ENCODE assay signal across 27 cellular contexts in the genomic region with DNA sequence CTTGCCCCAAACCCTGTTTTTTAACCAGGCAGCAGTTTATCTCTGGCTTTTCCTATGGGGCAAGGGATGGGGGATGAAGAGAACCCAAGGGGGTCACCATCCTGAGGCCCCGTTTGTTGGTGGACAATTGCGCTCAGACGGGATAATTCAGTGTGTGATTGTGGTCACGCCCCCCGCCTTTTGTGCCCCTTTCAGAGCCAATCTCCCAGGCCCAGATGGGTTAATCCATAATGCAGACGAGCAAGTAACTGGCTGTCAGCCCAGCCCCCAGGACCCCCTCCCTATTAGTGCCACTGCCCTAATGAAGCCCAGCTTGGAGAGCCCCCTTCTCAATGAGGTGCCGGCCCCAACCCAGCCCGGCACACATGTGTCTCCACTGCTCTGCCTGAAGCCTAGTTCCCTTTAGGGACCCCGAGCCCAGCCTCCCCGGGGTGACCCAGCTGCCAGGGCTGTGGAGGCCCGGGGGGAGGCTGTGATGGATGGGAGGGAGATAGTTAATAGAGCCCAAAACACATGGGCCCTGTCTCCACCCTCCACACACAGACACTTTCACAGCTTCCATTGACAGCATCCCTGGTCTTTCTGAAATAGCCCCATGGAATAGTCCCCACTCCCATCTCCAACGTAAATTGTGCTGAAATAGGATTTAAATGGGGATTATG. TPM values are rescaled to one million over a fixed set of nuclear protein-coding genes. Genes with fewer than 3 reads are reported as not detected.
DNase-seq lines count a peak whose midpoint lies in the region; ATAC-seq, FAIRE-seq and TF ChIP-seq lines count a peak whose summit lies in the region.
"Had no signal": no experiment of that assay in that cellular context is flagged by ENCODE, and none has a peak within 500 bp of the region (broad histone marks: within the 10 kb centered on the region; RNA-seq: fewer than 3 reads in every experiment).

No MANE protein-coding gene starts in this region.

- TF ChIP-seq POLR2A in H1 (IDR thresholded peaks at IDR 0.05; ENCODE audit: control extremely low read depth in 1 of 2, low read depth in 2 of 2, low read length in 2 of 2) = no peak

- H4K8ac ChIP-seq in H1 (ENCODE audit: extremely low read depth, insufficient read depth, low read length) = no peak overlapping the region
- H4K8ac ChIP-seq in neuronal stem cell (ENCODE audit: low read depth, low read length) = no peak overlapping the region

- peaks cover 94% of the 10 kb centered on the region for H3K27me3 Mint-ChIP-seq in activated CD4-positive, alpha-beta memory T cell treated with anti-CD3 and anti-CD28 coated beads, Interleukin-2, amount 10 ng/mL, durations not matched to agents 7 days and 5 days
- H3K27me3 Mint-ChIP-seq in activated naive CD4-positive, alpha-beta T cell treated with anti-CD3 and anti-CD28 coated beads, Interleukin-2, amount 10 ng/mL, durations not matched to agents 7 days and 5 days = peaks cover 96% of the 10 kb centered on the region

- H3K36me3 Mint-ChIP-seq in activated CD4-positive, alpha-beta memory T cell treated with anti-CD3 and anti-CD28 coated beads, Interleukin-2, amount 10 ng/mL, durations not matched to agents 7 days and 5 days (ENCODE audit: low read depth) = no peaks in the 10 kb centered on the region
- H3K36me3 Mint-ChIP-seq in activated naive CD4-positive, alpha-beta T cell treated with anti-CD3 and anti-CD28 coated beads, Interleukin-2, amount 10 ng/mL, durations not matched to agents 7 days and 5 days = no peaks in the 10 kb centered on the region
- H3K36me3 Mint-ChIP-seq: CD14-positive monocyte; CD8-positive, alpha-beta memory T cell had no signal

- H3K9me3 Mint-ChIP-seq in activated CD4-positive, alpha-beta memory T cell treated with anti-CD3 and anti-CD28 coated beads, Interleukin-2, amount 10 ng/mL, durations not matched to agents 7 days and 5 days = no peaks in the 10 kb centered on the region
- no peaks in the 10 kb centered on the region for H3K9me3 Mint-ChIP-seq in activated naive CD4-positive, alpha-beta T cell treated with anti-CD3 and anti-CD28 coated beads, Interleukin-2, amount 10 ng/mL, durations not matched to agents 7 days and 5 days
- H3K9me3 Mint-ChIP-seq: CD4-positive, alpha-beta T cell had no signal

- FAIRE-seq in H1 (lab: Jason Lieb, UNC) = no peak
- FAIRE-seq: A549, D721Med, GM12891, GM18507 had no signal

- TF ChIP-seq CTCF in coronary artery (IDR thresholded peaks at IDR 0.05) (no peak), H1 (IDR thresholded peaks at IDR 0.05; ENCODE audit: control extremely low read depth in 1 of 3, insufficient read depth in 1 of 3, low read depth in 1 of 3, low read length in 3 of 3) (no peak)

- H4K20me1 ChIP-seq in H1 (replicated peaks in 1 of 2; ENCODE audit: control insufficient read depth in 1 of 2, insufficient read depth in 2 of 2, low read length in 2 of 2) = peaks cover 14 to 21% of the 10 kb centered on the region in 2 experiments

- H3K18ac ChIP-seq in H1 (ENCODE audit: extremely low read depth, low read length) (no peak overlapping the region), neuronal stem cell (ENCODE audit: low read length) (no peak overlapping the region)

- no peak overlapping the region for H2BK20ac ChIP-seq in H1 (ENCODE audit: low read length)

- H2BK15ac ChIP-seq in H1 (ENCODE audit: low read length) = no peak overlapping the region
- no peak overlapping the region for H2BK15ac ChIP-seq in neuronal stem cell (ENCODE audit: low read length)

- no peaks in the 10 kb centered on the region; the same call in 1 of the 2 replicates for H3K23me2 ChIP-seq in H1 (ENCODE audit: low read depth, low read length)

- TF ChIP-seq RAD21 in H1 (IDR thresholded peaks at IDR 0.05 in 1 of 2, conservative IDR thresholded peaks at IDR 0.05 in 1 of 2; ENCODE audit: low read depth in 2 of 2, low read length in 2 of 2) = no peak

- no peak overlapping the region for H3K4me2 ChIP-seq in H1 (ENCODE audit: insufficient read depth in 1 of 2, low read depth in 2 of 2, low read length in 2 of 2)
- peak overlapping the region; percentile 35 for H3K4me2 ChIP-seq in neuronal stem cell (ENCODE audit: insufficient read depth, low read length, poor library complexity, severe bottlenecking)
- H3K4me2 ChIP-seq: A549 had no signal

- H3K9me3 ChIP-seq in H1 (ENCODE audit: insufficient read depth in 2 of 2, low read depth in 1 of 2, low read length in 1 of 2) = no peaks in the 10 kb centered on the region
- H3K9me3 ChIP-seq in neuronal stem cell (replicated peaks in 1 of 2; ENCODE audit: control insufficient read depth in 2 of 2, insufficient read depth in 1 of 2, low read depth in 1 of 2, low read length in 2 of 2) = peaks cover 0 to 7% of the 10 kb centered on the region in 2 donors
- H3K9me3 ChIP-seq: A549, BE2C had no signal

- CTCF ChIA-PET in H1 (lab: Charles Lee; ENCODE audit: partially characterized antibody) = interaction anchor here (0.6 to 2.6 kb wide), 6 partner anchors 9 to 48 kb away, joined by 3 to 22 read pairs (median 4); partner anchors contain the start of gene ROBO3
- CTCF ChIA-PET in activated CD4-positive, alpha-beta memory T cell treated with anti-CD3 and anti-CD28 coated beads, Interleukin-2, amount 10 ng/mL, durations not matched to agents 7 days and 5 days (lab: Charles Lee) = interaction anchor here (0.7 to 3.5 kb wide), 3 partner anchors 8 to 20 kb away, joined by 3 to 14 read pairs (median 3); partner anchors contain the start of gene ROBO3
- CTCF ChIA-PET in activated naive CD4-positive, alpha-beta T cell treated with anti-CD3 and anti-CD28 coated beads, Interleukin-2, amount 10 ng/mL, durations not matched to agents 7 days and 5 days (lab: Charles Lee) = interaction anchor here (1.6 kb wide), 1 partner anchor 20 kb away, joined by 5 read pairs; the partner anchor contains the start of gene ROBO3

- H3K4me1 Mint-ChIP-seq in activated CD4-positive, alpha-beta memory T cell treated with anti-CD3 and anti-CD28 coated beads, Interleukin-2, amount 10 ng/mL, durations not matched to agents 7 days and 5 days = peaks cover 2% of the 10 kb centered on the region
- H3K4me1 Mint-ChIP-seq in activated naive CD4-positive, alpha-beta T cell treated with anti-CD3 and anti-CD28 coated beads, Interleukin-2, amount 10 ng/mL, durations not matched to agents 7 days and 5 days = no peaks in the 10 kb centered on the region

- no peaks in the 10 kb centered on the region for H3K79me1 ChIP-seq in H1 (ENCODE audit: low read depth, low read length)
- H3K79me1 ChIP-seq in neuronal stem cell (ENCODE audit: low read depth, low read length) = no peaks in the 10 kb centered on the region

- H2BK120ac ChIP-seq in H1 (replicated peaks; ENCODE audit: low read depth, low read length) = no peak overlapping the region
- no peak overlapping the region for H2BK120ac ChIP-seq in neuronal stem cell (ENCODE audit: low read depth, low read length)

- TF ChIP-seq EP300 in H1 (IDR thresholded peaks at IDR 0.05; ENCODE audit: borderline replicate concordance in 1 of 2, low read depth in 2 of 2, low read length in 2 of 2) = no peak

- H2AFZ ChIP-seq in H1 (ENCODE audit: low read length) (no peak overlapping the region), neuronal stem cell (ENCODE audit: low read length) (no peak overlapping the region)

- H4K91ac ChIP-seq in H1 (replicated peaks; ENCODE audit: insufficient read length, low read length) (no peak overlapping the region), neuronal stem cell (ENCODE audit: low read depth, low read length, poor library complexity) (no peak overlapping the region)

- H3K14ac ChIP-seq in H1 (ENCODE audit: insufficient read length) (no peak overlapping the region), neuronal stem cell (ENCODE audit: low read length) (no peak overlapping the region)

- H3K4me3 ChIP-seq in coronary artery (no peak overlapping the region), H1 (ENCODE audit: extremely low read depth in 1 of 4, insufficient read depth in 2 of 4, low read depth in 3 of 4, low read length in 4 of 4) (no peak overlapping the region), neuronal stem cell (ENCODE audit: low read length in 2 of 2) (no peak overlapping the region)
- H3K4me3 ChIP-seq: A549; BLaER1 treated with 17β-estradiol and CSF1 and Interleukin-3, amounts not matched to agents 10 nM and 100 nM had no signal

- H3K36me3 ChIP-seq in H1 (ENCODE audit: control insufficient read depth in 2 of 4, insufficient read depth in 4 of 4, low read length in 3 of 4) = no peaks in the 10 kb centered on the region; a peak in 1 of 8 replicates
- H3K36me3 ChIP-seq in neuronal stem cell (replicated peaks in 1 of 2; ENCODE audit: control insufficient read depth in 2 of 2, insufficient read depth in 2 of 2, low read length in 2 of 2) = no peaks in the 10 kb centered on the region
- H3K36me3 ChIP-seq: BE2C; BLaER1 treated with 17β-estradiol and CSF1 and Interleukin-3, amounts not matched to agents 10 nM and 100 nM had no signal

- WGBS in H1 (ENCODE audit: extremely low coverage in 1 of 2, insufficient coverage in 1 of 2, insufficient read length in 1 of 2, insufficient replicate concordance in 2 of 2, low coverage in 1 of 2, low lambda C conversion rate in 2 of 2, missing lambda C conversion rate in 1 of 2), 2 experiments = 44% methylated on average over 12 of the region's 12 CpGs; no CpG with 5 or more reads in 1 of the 2 experiments
- WGBS in neuronal stem cell (ENCODE audit: extremely low coverage in 2 of 2, insufficient read length in 2 of 2, insufficient replicate concordance in 1 of 2), 2 donors = no CpG with 5 or more reads among the region's 12 CpGs

- H2AK5ac ChIP-seq in H1 (ENCODE audit: low read depth, low read length) (no peak overlapping the region), neuronal stem cell (ENCODE audit: low read depth, low read length) (peak overlapping the region; percentile 76)

- DNase-seq in coronary artery (ENCODE audit: low spot score) (peak; percentile 38), H1 (ENCODE audit: low read depth in 1 of 2, low spot score in 2 of 2) (no peak), mesenteric fat pad (ENCODE audit: low spot score) (peak; percentile 80), neuronal stem cell (ENCODE audit: low spot score) (no peak)
- no peak for DNase-seq in activated CD4-positive, alpha-beta memory T cell treated with anti-CD3 and anti-CD28 coated beads, Interleukin-2, amount 10 ng/mL, durations not matched to agents 7 days and 5 days
- DNase-seq in activated naive CD4-positive, alpha-beta T cell treated with anti-CD3 and anti-CD28 coated beads, Interleukin-2, amount 10 ng/mL, durations not matched to agents 7 days and 5 days = no peak
- no peak for DNase-seq in activated CD4-positive, CD25-positive, alpha-beta regulatory T cell treated with anti-CD3 and anti-CD28 coated beads, Interleukin-2, amount 50 U/mL, for 72 hours
- DNase-seq: 8988T; ACHN; AML-193; BE2C; CD4-positive, alpha-beta T cell; CD8-positive, alpha-beta memory T cell; DMS53; DMS79 treated with DMSO at 0.1 percent for 48 hours; GF-D8; GOT3; H7; HCEC 1CT had no signal

- H2BK12ac ChIP-seq in H1 (ENCODE audit: low read depth, low read length) (no peak overlapping the region), neuronal stem cell (ENCODE audit: low read length) (no peak overlapping the region)

- POLR2A ChIA-PET in H1 (lab: Charles Lee; ENCODE audit: partially characterized antibody) = interaction anchor here (1.5 kb wide), 1 partner anchor 20 kb away, joined by 6 read pairs; the partner anchor contains the start of gene ROBO3
- POLR2A ChIA-PET in activated CD4-positive, alpha-beta memory T cell treated with anti-CD3 and anti-CD28 coated beads, Interleukin-2, amount 10 ng/mL, durations not matched to agents 7 days and 5 days (lab: Charles Lee) = no interaction called here

- H3K4ac ChIP-seq in H1 (replicated peaks; ENCODE audit: insufficient read length, low read depth, low read length) (no peak overlapping the region), neuronal stem cell (ENCODE audit: low read length) (no peak overlapping the region)

- H3K23ac ChIP-seq in H1 (ENCODE audit: insufficient read length) = no peak overlapping the region
- no peak overlapping the region for H3K23ac ChIP-seq in neuronal stem cell (ENCODE audit: low read depth, low read length, poor library complexity)

- H2BK5ac ChIP-seq in H1 (ENCODE audit: low read depth, low read length) = no peak overlapping the region
- H2BK5ac ChIP-seq in neuronal stem cell (ENCODE audit: low read length) = no peak overlapping the region

- H3K79me2 ChIP-seq in H1 (ENCODE audit: control insufficient read depth in 1 of 2, insufficient read depth in 2 of 2, low read length in 2 of 2) = no peaks in the 10 kb centered on the region

- H3K4me1 ChIP-seq in H1 (replicated peaks in 1 of 4; ENCODE audit: control insufficient read depth in 3 of 4, insufficient read depth in 4 of 4, low read length in 3 of 4) = peaks cover 3 to 19% (median 4%) of the 10 kb centered on the region in 4 experiments; a peak in 5 of 7 replicates
- peaks cover 9 to 46% of the 10 kb centered on the region in 2 donors for H3K4me1 ChIP-seq in neuronal stem cell (ENCODE audit: control insufficient read depth in 2 of 2, insufficient read depth in 1 of 2, low read depth in 1 of 2, low read length in 2 of 2)
- H3K4me1 ChIP-seq: A549; BE2C; BLaER1 treated with 17β-estradiol and CSF1 and Interleukin-3, amounts not matched to agents 10 nM and 100 nM had no signal

- H4K5ac ChIP-seq in H1 (ENCODE audit: insufficient read length, low read depth, low read length) = no peak overlapping the region

- no peak overlapping the region for H3K4me3 Mint-ChIP-seq in activated CD4-positive, alpha-beta memory T cell treated with anti-CD3 and anti-CD28 coated beads, Interleukin-2, amount 10 ng/mL, durations not matched to agents 7 days and 5 days
- no peak overlapping the region for H3K4me3 Mint-ChIP-seq in activated naive CD4-positive, alpha-beta T cell treated with anti-CD3 and anti-CD28 coated beads, Interleukin-2, amount 10 ng/mL, durations not matched to agents 7 days and 5 days
- H3K4me3 Mint-ChIP-seq: CD4-positive, alpha-beta T cell; CD8-positive, alpha-beta memory T cell had no signal

- no peak overlapping the region for H3K27ac ChIP-seq in coronary artery
- no peak overlapping the region for H3K27ac ChIP-seq in H1 (ENCODE audit: low read depth, low read length)
- no peak overlapping the region for H3K27ac ChIP-seq in neuronal stem cell (replicated peaks; ENCODE audit: low read length)
- H3K27ac ChIP-seq: A549; BLaER1 treated with 17β-estradiol and CSF1 and Interleukin-3, amounts not matched to agents 10 nM and 100 nM had no signal

- no peak overlapping the region for H3K56ac ChIP-seq in H1 (replicated peaks; ENCODE audit: insufficient read length, low read depth, low read length)

- no peak overlapping the region for H3K9ac ChIP-seq in H1 (replicated peaks in 1 of 4; ENCODE audit: extremely low read depth in 1 of 4, low read depth in 3 of 4, low read length in 3 of 4)
- H3K9ac ChIP-seq in neuronal stem cell (ENCODE audit: low read depth, low read length, poor library complexity) = no peak overlapping the region
- H3K9ac ChIP-seq: BLaER1 treated with 17β-estradiol and CSF1 and Interleukin-3, amounts not matched to agents 10 nM and 100 nM had no signal

- no peak for ATAC-seq in HG03045 (IDR thresholded peaks at IDR 0.05; ENCODE audit: unreplicated experiment)
- ATAC-seq: A549 had no signal

- H3K27ac Mint-ChIP-seq in activated CD4-positive, alpha-beta memory T cell treated with anti-CD3 and anti-CD28 coated beads, Interleukin-2, amount 10 ng/mL, durations not matched to agents 7 days and 5 days = no peak overlapping the region
- no peak overlapping the region for H3K27ac Mint-ChIP-seq in activated naive CD4-positive, alpha-beta T cell treated with anti-CD3 and anti-CD28 coated beads, Interleukin-2, amount 10 ng/mL, durations not matched to agents 7 days and 5 days
- H3K27ac Mint-ChIP-seq: CD4-positive, alpha-beta T cell; CD8-positive, alpha-beta memory T cell had no signal

- H3K27me3 ChIP-seq in H1 (replicated peaks in 1 of 4; ENCODE audit: control insufficient read depth in 3 of 4, extremely low read depth in 1 of 4, insufficient read depth in 3 of 4, low read length in 3 of 4) = peaks cover 77 to 98% (median 93%) of the 10 kb centered on the region in 4 experiments
- peaks cover 2 to 97% (median 22%) of the 10 kb centered on the region in 3 experiments for H3K27me3 ChIP-seq in neuronal stem cell (ENCODE audit: control insufficient read depth in 3 of 3, insufficient read depth in 3 of 3, low read depth in 1 of 3, low read length in 3 of 3)

RNA-seq across cellular contexts. Expression of gene ROBO3, which starts 19.0 kb away (rescaled TPM):
- 7.8 and 12.1 TPM in 2 replicates for total RNA-seq in H1 (2021; fragmentation: NEBNext Ultra II Directional; extraction: Animal tissue kit (Norgen Biotek cat#: 25700))
- polyA plus RNA-seq in H1 (2011; rRNA removed) = 24.6 and 42.1 TPM in 2 replicates
- 29.6 TPM for polyA plus RNA-seq in H1 (2011; cell fraction: cytosol; rRNA removed)
- 136 TPM for polyA plus RNA-seq in H1 (2011; cell fraction: nucleus; rRNA removed)
- 11.8 to 25.7 TPM (median 17.2 TPM) in 4 replicates for polyA plus RNA-seq in H1 (2012, experiment 1 of 2)
- 11.5 TPM for polyA plus RNA-seq in H1 (2012, experiment 2 of 2)
- polyA plus RNA-seq in H1 (2013, experiment 1 of 2) = 20.1 TPM
- 18.8 TPM for polyA plus RNA-seq in H1 (2013, experiment 2 of 2)
- polyA minus RNA-seq in H1 (2011; rRNA and poly(A)+ RNA removed) = 6.2 and 7.0 TPM in 2 replicates
- polyA minus RNA-seq in H1 (2011; cell fraction: cytosol; rRNA and poly(A)+ RNA removed) = 4.0 TPM
- 15.6 TPM for polyA minus RNA-seq in H1 (2011; cell fraction: nucleus; rRNA and poly(A)+ RNA removed)
- total RNA-seq in mesenteric fat pad = 14.8 TPM
- polyA plus RNA-seq in neuronal stem cell (2013, experiment 1 of 2) = 9.5 TPM
- 8.8 TPM for polyA plus RNA-seq in neuronal stem cell (2013, experiment 2 of 2)
- total RNA-seq in activated CD4-positive, alpha-beta memory T cell treated with anti-CD3 and anti-CD28 coated beads, Interleukin-2, amount 10 ng/mL, durations not matched to agents 7 days and 5 days = 1 to 10 TPM; 7.9 to 8.5 TPM

RNA-seq across cellular contexts. Expression of gene MSANTD2, which starts 46.0 kb away (rescaled TPM):
- 15.9 and 17.3 TPM in 2 replicates for total RNA-seq in H1 (2021; fragmentation: NEBNext Ultra II Directional; extraction: Animal tissue kit (Norgen Biotek cat#: 25700))
- 5.6 and 8.2 TPM in 2 replicates for polyA plus RNA-seq in H1 (2011; rRNA removed)
- 10.5 TPM for polyA plus RNA-seq in H1 (2011; cell fraction: cytosol; rRNA removed)
- 10.8 TPM for polyA plus RNA-seq in H1 (2011; cell fraction: nucleus; rRNA removed)
- 8.2 to 13.3 TPM (median 10.5 TPM) in 4 replicates for polyA plus RNA-seq in H1 (2012, experiment 1 of 2)
- polyA plus RNA-seq in H1 (2012, experiment 2 of 2) = 5.9 TPM
- 13.3 TPM for polyA plus RNA-seq in H1 (2013, experiment 1 of 2)
- polyA plus RNA-seq in H1 (2013, experiment 2 of 2) = 12.5 TPM
- polyA minus RNA-seq in H1 (2011; rRNA and poly(A)+ RNA removed) = 4.2 and 4.6 TPM in 2 replicates
- 9.2 TPM for polyA minus RNA-seq in H1 (2011; cell fraction: cytosol; rRNA and poly(A)+ RNA removed)
- 17.6 TPM for polyA minus RNA-seq in H1 (2011; cell fraction: nucleus; rRNA and poly(A)+ RNA removed)
- total RNA-seq in mesenteric fat pad = 11.3 TPM
- 14.2 TPM for polyA plus RNA-seq in neuronal stem cell (2013, experiment 1 of 2)
- polyA plus RNA-seq in neuronal stem cell (2013, experiment 2 of 2) = 14.6 TPM
- 10 to 100 TPM in 1 of 2 experiments, 1 to 10 TPM in 1; 9.4 to 10.4 TPM for total RNA-seq in activated CD4-positive, alpha-beta memory T cell treated with anti-CD3 and anti-CD28 coated beads, Interleukin-2, amount 10 ng/mL, durations not matched to agents 7 days and 5 days

RNA-seq across cellular contexts. Expression of gene ROBO4, which starts 51.5 kb away (rescaled TPM):
- total RNA-seq in H1 (2021; fragmentation: NEBNext Ultra II Directional; extraction: Animal tissue kit (Norgen Biotek cat#: 25700)) = not detected in 2 replicates
- polyA plus RNA-seq in H1 (2011; rRNA removed) = 0.03 TPM in 1 of 2 replicates, not detected in the other
- not detected for polyA plus RNA-seq in H1 (2011; cell fraction: cytosol; rRNA removed)
- polyA plus RNA-seq in H1 (2011; cell fraction: nucleus; rRNA removed) = not detected
- polyA plus RNA-seq in H1 (2012, experiment 1 of 2) = 0.06 TPM in 1 of 4 replicates, not detected in the others
- 0.07 TPM for polyA plus RNA-seq in H1 (2012, experiment 2 of 2)
- not detected for polyA plus RNA-seq in H1 (2013, experiment 1 of 2)
- polyA plus RNA-seq in H1 (2013, experiment 2 of 2) = not detected
- not detected in 2 replicates for polyA minus RNA-seq in H1 (2011; rRNA and poly(A)+ RNA removed)
- polyA minus RNA-seq in H1 (2011; cell fraction: cytosol; rRNA and poly(A)+ RNA removed) = not detected
- not detected for polyA minus RNA-seq in H1 (2011; cell fraction: nucleus; rRNA and poly(A)+ RNA removed)
- 70.9 TPM for total RNA-seq in mesenteric fat pad
- polyA plus RNA-seq in neuronal stem cell (2013, experiment 1 of 2) = not detected
- not detected for polyA plus RNA-seq in neuronal stem cell (2013, experiment 2 of 2)
- total RNA-seq in activated CD4-positive, alpha-beta memory T cell treated with anti-CD3 and anti-CD28 coated beads, Interleukin-2, amount 10 ng/mL, durations not matched to agents 7 days and 5 days = not detected
- total RNA-seq: CD4-positive, alpha-beta T cell; CD8-positive, alpha-beta memory T cell; G401; H7 had no signal
- polyA plus RNA-seq: A549; CD8-positive, alpha-beta memory T cell had no signal

Comparison
In these comparisons a context has a peak if more than half of its experiments do, and no peak if none do; other contexts are left out.
1. DNase-seq: peak in coronary artery (single experiment) and mesenteric fat pad (single experiment); none in H1 (0 of 2), neuronal stem cell (single experiment), activated CD4-positive, alpha-beta memory T cell treated with anti-CD3 and anti-CD28 coated beads, Interleukin-2, amount 10 ng/mL, durations not matched to agents 7 days and 5 days (single experiment), activated naive CD4-positive, alpha-beta T cell treated with anti-CD3 and anti-CD28 coated beads, Interleukin-2, amount 10 ng/mL, durations not matched to agents 7 days and 5 days (single experiment) and activated CD4-positive, CD25-positive, alpha-beta regulatory T cell treated with anti-CD3 and anti-CD28 coated beads, Interleukin-2, amount 50 U/mL, for 72 hours (single experiment).
2. RNA of gene ROBO4, which starts 51.5 kb away (total RNA-seq): 70.9 TPM in mesenteric fat pad (single experiment); not detected in activated CD4-positive, alpha-beta memory T cell treated with anti-CD3 and anti-CD28 coated beads, Interleukin-2, amount 10 ng/mL, durations not matched to agents 7 days and 5 days and not detected in H1; every median in the first group is over 10 times any median in the second.